9 cellular contexts compared by ENCODE assay signal in the genomic region with DNA sequence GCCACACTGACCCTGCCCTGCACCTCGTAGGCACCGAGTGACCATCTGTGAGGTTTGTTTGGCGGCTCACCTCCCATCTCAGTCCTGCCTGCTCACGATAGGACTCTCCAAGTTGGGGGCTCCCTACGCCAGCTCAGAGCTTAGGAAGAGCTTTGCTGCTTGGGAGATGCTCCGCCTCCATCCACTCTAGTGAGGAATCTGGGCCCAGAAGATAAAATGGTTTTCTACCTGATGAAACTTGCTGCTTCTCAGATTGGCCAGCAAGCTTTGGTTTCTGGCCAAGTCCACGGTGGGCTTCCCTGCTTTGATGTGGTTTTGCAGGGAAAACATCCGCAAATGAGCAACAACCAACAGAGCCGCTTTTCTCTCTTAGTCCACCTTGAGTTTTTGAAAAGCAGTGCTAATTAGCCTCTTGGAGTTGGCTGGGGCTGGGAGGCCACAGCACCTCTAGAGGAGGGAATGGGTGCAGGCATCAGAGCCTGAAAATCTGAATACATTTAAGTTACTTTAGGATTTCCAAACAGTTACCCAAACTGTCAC. TPM values are rescaled to one million over a fixed set of nuclear protein-coding genes. Genes with fewer than 3 reads are reported as not detected.
DNase-seq lines count a peak whose midpoint lies in the region; ATAC-seq, FAIRE-seq and TF ChIP-seq lines count a peak whose summit lies in the region.
"Had no signal": no experiment of that assay in that cellular context is flagged by ENCODE, and none has a peak within 500 bp of the region (broad histone marks: within the 10 kb centered on the region; RNA-seq: fewer than 3 reads in every experiment).

No MANE protein-coding gene starts in this region.

- 60% methylated on average over 9 of the region's 9 CpGs for whole genome bisulfite sequencing in right lobe of liver (ENCODE audit: insufficient coverage, low coverage, low lambda C conversion rate, missing lambda C conversion rate)

- no peak overlapping the region for H3K9ac ChIP-seq in HUES48 (ENCODE audit: low read depth, low read length)
- H3K9ac ChIP-seq in astrocyte (ENCODE audit: low read length), result no peak overlapping the region

- H3K36me3 Mint-ChIP-seq in astrocyte (ENCODE audit: low read depth, unreplicated experiment), result peaks cover under 1% of the 10 kb centered on the region

- no peaks in the 10 kb centered on the region for H3K4me1 Mint-ChIP-seq in astrocyte (ENCODE audit: low read depth, unreplicated experiment)

- H4K20me1 ChIP-seq in astrocyte (ENCODE audit: insufficient read depth, low read length), result no peaks in the 10 kb centered on the region

- FAIRE-seq in D721Med (lab: Jason Lieb, UNC), result no peak
- no peak for FAIRE-seq in astrocyte (lab: Jason Lieb, UNC)

- no peak for TF ChIP-seq POLR2A in right lobe of liver (IDR thresholded peaks at IDR 0.05)

- no peak overlapping the region for H3K4me2 ChIP-seq in astrocyte (ENCODE audit: low read length)

- no peaks in the 10 kb centered on the region for H3K27me3 ChIP-seq in HUES48 (ENCODE audit: control insufficient read depth, insufficient read depth, low read length)
- peaks cover 8% of the 10 kb centered on the region for H3K27me3 ChIP-seq in astrocyte (ENCODE audit: insufficient read depth, low read length)
- H3K27me3 ChIP-seq in right lobe of liver, result no peaks in the 10 kb centered on the region

- H3K27ac Mint-ChIP-seq in astrocyte (ENCODE audit: unreplicated experiment), result no peak overlapping the region

- intact Hi-C loops in right lobe of liver (cut with DNase I), result no loop called here

- no peak overlapping the region for H3K4me3 Mint-ChIP-seq in astrocyte (ENCODE audit: unreplicated experiment)

- TF ChIP-seq CTCF in D721Med (IDR thresholded peaks at IDR 0.05; ENCODE audit: insufficient read depth, missing control alignments), result peak; percentile 25
- peak; percentile 48 for TF ChIP-seq CTCF in astrocyte (IDR thresholded peaks at IDR 0.05; ENCODE audit: insufficient read depth, low read depth, low read length)
- peak; percentile 19 to 46 (median 36) for TF ChIP-seq CTCF in right lobe of liver (IDR thresholded peaks at IDR 0.05)

- H3K79me2 ChIP-seq in astrocyte (ENCODE audit: insufficient read depth, low read length), result no peaks in the 10 kb centered on the region

- peak in 1 of 4 donors; percentile 52 for ATAC-seq in right lobe of liver

- peaks cover 19% of the 10 kb centered on the region for H3K4me1 ChIP-seq in HUES48 (ENCODE audit: control insufficient read depth, insufficient read depth, low read length)
- no peaks in the 10 kb centered on the region for H3K4me1 ChIP-seq in astrocyte (ENCODE audit: insufficient read depth, low read length)
- H3K4me1 ChIP-seq in right lobe of liver, result no peaks in the 10 kb centered on the region

- H3K9me3 ChIP-seq in HUES48 (ENCODE audit: control insufficient read depth, insufficient read depth, low read length) (no peaks in the 10 kb centered on the region), astrocyte (ENCODE audit: insufficient read depth, low read depth, low read length) (no peaks in the 10 kb centered on the region), right lobe of liver (no peaks in the 10 kb centered on the region)

- no peaks in the 10 kb centered on the region for H3K9me3 Mint-ChIP-seq in astrocyte (ENCODE audit: unreplicated experiment)

- H3K27me3 Mint-ChIP-seq in astrocyte (ENCODE audit: low read depth, unreplicated experiment), result peaks cover 20% of the 10 kb centered on the region

- peak overlapping the region; percentile 61 for H3K27ac ChIP-seq in HUES48 (ENCODE audit: low read depth, low read length)
- H3K27ac ChIP-seq in astrocyte (ENCODE audit: low read depth, low read length), result no peak overlapping the region
- H3K27ac ChIP-seq in right lobe of liver, result no peak overlapping the region

- DNase-seq in D721Med (ENCODE audit: insufficient read length, low spot score) (no peak), astrocyte (ENCODE audit: low read depth) (no peak), right lobe of liver (no peak), amygdala (lab: John Stamatoyannopoulos, UW) (no peak), NK-92 (lab: John Stamatoyannopoulos, UW; ENCODE audit: unreplicated experiment) (no peak), T-helper 9 cell (no peak)
- no peak for DNase-seq in stimulated activated CD4-positive, alpha-beta T cell treated with anti-CD3 and anti-CD28 coated beads, Interleukin-1b, Interleukin-23, amount 100 ng/mL, for 48 hours
- DNase-seq: amniotic stem cell had no signal

- no peak overlapping the region for H2AFZ ChIP-seq in astrocyte (ENCODE audit: low read depth, low read length)

- H3K36me3 ChIP-seq in HUES48 (ENCODE audit: control insufficient read depth, insufficient read depth, low read length) (no peaks in the 10 kb centered on the region), astrocyte (ENCODE audit: insufficient read depth, low read length) (no peaks in the 10 kb centered on the region), right lobe of liver (no peaks in the 10 kb centered on the region)

- H3K4me3 ChIP-seq in HUES48 (ENCODE audit: low read depth, low read length), result no peak overlapping the region
- H3K4me3 ChIP-seq in astrocyte (ENCODE audit: insufficient read depth, low read depth, low read length), result no peak overlapping the region
- H3K4me3 ChIP-seq in right lobe of liver, result no peak overlapping the region

RNA-seq across cellular contexts. Expression of a gene that starts 42.2 kb away (rescaled TPM):
- 14.5 and 16.4 TPM in 2 replicates for total RNA-seq in astrocyte
- total RNA-seq in right lobe of liver, result 10 to 100 TPM; 21.2 to 69.9 (median 29.7) TPM
